ENCODE assay signal across 10 cellular contexts in the genomic region with DNA sequence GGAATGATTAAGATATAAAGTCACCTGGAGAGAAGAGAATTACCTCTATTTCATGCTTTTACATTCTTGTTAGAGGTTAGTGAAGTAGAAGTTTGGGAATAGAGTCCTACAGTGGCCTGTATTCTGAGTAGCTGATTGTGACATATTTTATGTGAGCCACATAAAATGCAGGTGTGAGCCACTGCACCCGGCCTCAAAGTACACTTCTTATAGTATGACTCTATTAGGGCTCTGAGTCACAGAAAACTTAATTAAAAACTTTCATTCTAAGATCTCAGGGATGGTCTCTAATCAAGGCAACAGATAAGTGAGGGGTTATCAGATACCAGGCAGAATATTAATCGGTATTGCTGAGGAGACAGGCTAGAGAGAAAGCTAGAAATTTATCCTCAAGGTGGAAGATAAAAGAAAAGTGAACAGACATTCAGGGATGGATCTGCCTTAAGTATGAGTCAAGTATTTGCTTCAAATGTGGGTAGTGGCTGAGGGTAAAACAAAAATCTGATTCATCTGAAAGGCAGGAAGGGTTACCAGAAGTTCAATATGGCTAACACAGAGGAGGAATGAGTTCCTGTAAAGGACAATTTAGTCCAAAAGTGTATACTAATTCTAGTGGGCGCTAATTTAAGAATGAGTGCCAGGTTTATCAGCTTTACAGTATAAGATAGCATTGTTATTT. TPM values are rescaled to one million over a fixed set of nuclear protein-coding genes. Genes with fewer than 3 reads are reported as not detected.
A peak's percentile ranks its signal among the peaks of the same experiment; 100 is the strongest.
DNase-seq lines count a peak whose midpoint lies in the region; ATAC-seq and TF ChIP-seq lines count a peak whose summit lies in the region.
"Had no signal": no experiment of that assay in that cellular context is flagged by ENCODE, and none has a peak within 500 bp of the region (broad histone marks: within the 10 kb centered on the region; RNA-seq: fewer than 3 reads in every experiment).

No MANE protein-coding gene starts in this region.

- H3K27me3 ChIP-seq in RWPE2 (ENCODE audit: insufficient read depth, poor library complexity, severe bottlenecking): no peaks in the 10 kb centered on the region
- H3K27me3 ChIP-seq in ascending aorta: no peaks in the 10 kb centered on the region
- H3K27me3 ChIP-seq: vagina had no signal

- H3K4me1 ChIP-seq in RWPE2 (ENCODE audit: insufficient read depth, poor library complexity, severe bottlenecking): peaks cover 38% of the 10 kb centered on the region
- no peaks in the 10 kb centered on the region for H3K4me1 ChIP-seq in ascending aorta
- H3K4me1 ChIP-seq: vagina had no signal

- H3K36me3 ChIP-seq in RWPE2 (ENCODE audit: low read depth): no peaks in the 10 kb centered on the region
- no peaks in the 10 kb centered on the region for H3K36me3 ChIP-seq in ascending aorta
- H3K36me3 ChIP-seq: vagina had no signal

- H3K27ac ChIP-seq in RWPE2 (ENCODE audit: poor library complexity, severe bottlenecking): peak overlapping the region; percentile 69
- H3K27ac ChIP-seq in ascending aorta: no peak overlapping the region
- H3K27ac ChIP-seq: vagina had no signal

- TF ChIP-seq CTCF in RWPE2 (IDR thresholded peaks at IDR 0.05; ENCODE audit: poor library complexity, severe bottlenecking) (no peak), foreskin fibroblast (IDR thresholded peaks at IDR 0.05; ENCODE audit: low read depth, low read length) (no peak), ascending aorta (IDR thresholded peaks at IDR 0.05) (no peak)

- DNase-seq in A172 (ENCODE audit: low spot score) (peak; percentile 14), ELR (ENCODE audit: low read depth) (peak; percentile 85), RWPE2 (ENCODE audit: low spot score) (no peak), foreskin fibroblast (peak; percentile 53 to 82), 8988T (no peak), ascending aorta (ENCODE audit: low spot score in 2 of 2) (no peak), C1 segment of cervical spinal cord (lab: John Stamatoyannopoulos, UW) (no peak)
- DNase-seq: natural killer cell had no signal

- ATAC-seq in RWPE2 (ENCODE audit: low read depth) (peak; percentile 86), GM21786 (IDR thresholded peaks at IDR 0.05; ENCODE audit: unreplicated experiment) (no peak)
- ATAC-seq: natural killer cell had no signal

- no peak overlapping the region for H3K4me3 ChIP-seq in RWPE2 (ENCODE audit: severe bottlenecking)
- H3K4me3 ChIP-seq in foreskin fibroblast (ENCODE audit: low read depth in 1 of 2, low read length in 2 of 2): no peak overlapping the region
- H3K4me3 ChIP-seq in ascending aorta: no peak overlapping the region
- H3K4me3 ChIP-seq: vagina had no signal

- H3K9me3 ChIP-seq in RWPE2 (ENCODE audit: severe bottlenecking) (no peaks in the 10 kb centered on the region), ascending aorta (no peaks in the 10 kb centered on the region)
- H3K9me3 ChIP-seq: vagina had no signal

- intact Hi-C loops in ascending aorta (cut with DNase I): no loop called here

RNA-seq across cellular contexts. Expression of a gene that starts 5.5 kb away (rescaled TPM):
- 18.9 and 43.8 TPM in 2 replicates for total RNA-seq in A172 (2014; rRNA removed; shearing (Covaris generic))
- total RNA-seq in ascending aorta: 20.5 TPM

Comparison
In these comparisons a context has a peak if more than half of its experiments do, and no peak if none do; other contexts are left out.
1. DNase-seq: peak in A172 (single experiment), ELR (single experiment) and foreskin fibroblast (2 of 2); none in RWPE2 (single experiment), 8988T (single experiment), ascending aorta (0 of 2) and C1 segment of cervical spinal cord (0 of 14).